Comparison of ENCODE assay signal across 24 cellular contexts in genomic region chr20:311603-312002, GRCh38. TPM values are rescaled to one million over a fixed set of nuclear protein-coding genes. Genes with fewer than 3 reads are reported as not detected.
DNase-seq lines count a peak whose midpoint lies in the region; ATAC-seq and TF ChIP-seq lines count a peak whose summit lies in the region.
"Had no signal": no experiment of that assay in that cellular context is flagged by ENCODE, and none has a peak within 500 bp of the region (broad histone marks: within the 10 kb centered on the region; RNA-seq: fewer than 3 reads in every experiment).

No MANE protein-coding gene starts in this region.

- POLR2A ChIA-PET in RWPE1 (lab: Yijun Ruan, JAX; ENCODE audit: low non-redundant PET), result no interaction called here

- H3K9me2 ChIP-seq in neural cell (ENCODE audit: insufficient read depth, low read length), result no peaks in the 10 kb centered on the region

- H3K27ac ChIP-seq in RWPE1 (peak overlapping the region; percentile 97), neural cell (ENCODE audit: low read length) (peak overlapping the region; percentile 31)
- H3K27ac ChIP-seq: neutrophil, psoas muscle had no signal

- H2AFZ ChIP-seq in neural cell (ENCODE audit: low read depth, low read length), result no peak overlapping the region

- no peaks in the 10 kb centered on the region for H3K36me3 Mint-ChIP-seq in endothelial cell (ENCODE audit: low read depth, unreplicated experiment)
- H3K36me3 Mint-ChIP-seq: activated CD8-positive, alpha-beta memory T cell treated with anti-CD3 and anti-CD28 coated beads, Interleukin-2, amount 10 ng/mL, durations not matched to agents 7 days and 5 days; activated naive CD8-positive, alpha-beta T cell treated with anti-CD3 and anti-CD28 coated beads, Interleukin-2, amount 10 ng/mL, durations not matched to agents 7 days and 5 days; CD4-positive, CD25-positive, alpha-beta regulatory T cell had no signal

- H3K36me3 ChIP-seq in neural cell (ENCODE audit: insufficient read depth, low read length), result no peaks in the 10 kb centered on the region
- H3K36me3 ChIP-seq: left ventricle myocardium inferior, MG63, neutrophil had no signal

- no peak overlapping the region for H3K4me3 ChIP-seq in neural cell (ENCODE audit: low read length)
- H3K4me3 ChIP-seq: K562, MG63 had no signal

- no peak for ATAC-seq in HG02571 (IDR thresholded peaks at IDR 0.05; ENCODE audit: unreplicated experiment)
- ATAC-seq: activated CD8-positive, alpha-beta memory T cell treated with anti-CD3 and anti-CD28 coated beads, Interleukin-2, amount 10 ng/mL, durations not matched to agents 7 days and 5 days; K562; psoas muscle had no signal

- TF ChIP-seq EP300 in neural cell (conservative IDR thresholded peaks at IDR 0.05; ENCODE audit: poor library complexity, severe bottlenecking), result no peak

- no peak for TF ChIP-seq RAD21 in neural cell (conservative IDR thresholded peaks at IDR 0.05)

- H3F3A ChIP-seq in neural cell (ENCODE audit: insufficient read depth, low read length, poor library complexity, severe bottlenecking), result peaks cover 20% of the 10 kb centered on the region

- no peaks in the 10 kb centered on the region for H3K27me3 ChIP-seq in neural cell (ENCODE audit: insufficient read depth, low read depth, low read length)
- H3K27me3 ChIP-seq: MG63, neutrophil, testis had no signal

- H3K9me3 ChIP-seq in neural cell (ENCODE audit: low read length), result no peaks in the 10 kb centered on the region
- H3K9me3 ChIP-seq: left ventricle myocardium inferior, MG63, neutrophil, psoas muscle, testis had no signal

- DNase-seq in RWPE1 (ENCODE audit: low spot score), result no peak
- no peak for DNase-seq in endothelial cell (ENCODE audit: low spot score)
- no peak for DNase-seq in stimulated activated CD8-positive, alpha-beta memory T cell treated with anti-CD3 and anti-CD28 coated beads, Interleukin-4, amount 100 ng/mL, for 48 hours
- DNase-seq: activated CD4-positive, alpha-beta T cell treated with anti-CD3 and anti-CD28 coated beads for 48 hours; activated CD8-positive, alpha-beta memory T cell treated with anti-CD3 and anti-CD28 coated beads, Interleukin-2, amount 10 ng/mL, durations not matched to agents 7 days and 5 days; activated naive CD8-positive, alpha-beta T cell treated with anti-CD3 and anti-CD28 coated beads, Interleukin-2, amount 10 ng/mL, durations not matched to agents 7 days and 5 days; CD4-positive, CD25-positive, alpha-beta regulatory T cell; cerebellar nuclear complex; foreskin fibroblast; H9; left ventricle myocardium inferior; MG63; midbrain; NCI-H2107; psoas muscle; testis had no signal

- no peak overlapping the region for H3K9ac ChIP-seq in neural cell (ENCODE audit: low read length)

- H3K9me3 Mint-ChIP-seq in endothelial cell (ENCODE audit: unreplicated experiment), result no peaks in the 10 kb centered on the region
- H3K9me3 Mint-ChIP-seq: activated naive CD8-positive, alpha-beta T cell treated with anti-CD3 and anti-CD28 coated beads, Interleukin-2, amount 10 ng/mL, durations not matched to agents 7 days and 5 days; H9 had no signal

- peak overlapping the region; percentile 20 for H3K4me3 Mint-ChIP-seq in endothelial cell (ENCODE audit: unreplicated experiment)
- H3K4me3 Mint-ChIP-seq: activated CD8-positive, alpha-beta memory T cell treated with anti-CD3 and anti-CD28 coated beads, Interleukin-2, amount 10 ng/mL, durations not matched to agents 7 days and 5 days; activated naive CD8-positive, alpha-beta T cell treated with anti-CD3 and anti-CD28 coated beads, Interleukin-2, amount 10 ng/mL, durations not matched to agents 7 days and 5 days; H9 had no signal

- TF ChIP-seq CTCF in RWPE1 (conservative IDR thresholded peaks at IDR 0.05; ENCODE audit: low read depth), result no peak
- no peak for TF ChIP-seq CTCF in endothelial cell (IDR thresholded peaks at IDR 0.05; ENCODE audit: unreplicated experiment)
- TF ChIP-seq CTCF in neural cell (IDR thresholded peaks at IDR 0.05; ENCODE audit: poor library complexity, severe bottlenecking), result no peak

- H3K4me2 ChIP-seq in neural cell (ENCODE audit: low read length), result no peak overlapping the region

- H3K4me1 Mint-ChIP-seq in endothelial cell (ENCODE audit: unreplicated experiment), result peaks cover 24% of the 10 kb centered on the region

- CTCF ChIA-PET in RWPE1 (lab: Yijun Ruan, JAX), result no interaction called here

- H3K27me3 Mint-ChIP-seq in endothelial cell (ENCODE audit: unreplicated experiment), result peaks cover 7% of the 10 kb centered on the region
- H3K27me3 Mint-ChIP-seq: activated CD8-positive, alpha-beta memory T cell treated with anti-CD3 and anti-CD28 coated beads, Interleukin-2, amount 10 ng/mL, durations not matched to agents 7 days and 5 days; activated naive CD8-positive, alpha-beta T cell treated with anti-CD3 and anti-CD28 coated beads, Interleukin-2, amount 10 ng/mL, durations not matched to agents 7 days and 5 days had no signal

- no peaks in the 10 kb centered on the region for H4K20me1 ChIP-seq in neural cell (ENCODE audit: insufficient read depth)

- peak overlapping the region; percentile 52 for H3K27ac Mint-ChIP-seq in endothelial cell (ENCODE audit: unreplicated experiment)
- H3K27ac Mint-ChIP-seq: activated CD8-positive, alpha-beta memory T cell treated with anti-CD3 and anti-CD28 coated beads, Interleukin-2, amount 10 ng/mL, durations not matched to agents 7 days and 5 days; activated naive CD8-positive, alpha-beta T cell treated with anti-CD3 and anti-CD28 coated beads, Interleukin-2, amount 10 ng/mL, durations not matched to agents 7 days and 5 days; CD4-positive, CD25-positive, alpha-beta regulatory T cell had no signal

- peaks cover 4% of the 10 kb centered on the region for H3K79me2 ChIP-seq in neural cell (replicated peaks; ENCODE audit: insufficient read depth, low read length)

TF ChIP-seq in neural cell, 6 proteins besides CTCF, POLR2A, EP300 and RAD21:
- TF ChIP-seq SMC3 (conservative IDR thresholded peaks at IDR 0.05; ENCODE audit: poor library complexity) (no peak), EZH2 (IDR thresholded peaks at IDR 0.05; ENCODE audit: borderline replicate concordance, insufficient read depth, low read length, poor library complexity, severe bottlenecking) (no peak), MXI1 (conservative IDR thresholded peaks at IDR 0.05; ENCODE audit: poor library complexity, severe bottlenecking) (no peak), POLR2AphosphoS5 (IDR thresholded peaks at IDR 0.05) (no peak), REST (IDR thresholded peaks at IDR 0.05; ENCODE audit: borderline replicate concordance) (no peak), TAF1 (IDR thresholded peaks at IDR 0.05; ENCODE audit: low read depth) (no peak)

RNA-seq across cellular contexts. Expression of gene SOX12, which starts 13.7 kb away (rescaled TPM):
- 64.7 TPM for total RNA-seq in endothelial cell (ENCODE audit: unreplicated experiment)
- polyA plus RNA-seq in neural cell, result 6.8 and 9.6 TPM in 2 replicates
- 12.5 and 13.4 TPM in 2 replicates for polyA minus RNA-seq in neural cell

RNA-seq across cellular contexts. Expression of gene ZCCHC3, which starts 14.2 kb away (rescaled TPM):
- total RNA-seq in endothelial cell (ENCODE audit: unreplicated experiment), result 40.0 TPM
- polyA plus RNA-seq in neural cell, result 15.5 and 19.5 TPM in 2 replicates
- 32.5 and 41.9 TPM in 2 replicates for polyA minus RNA-seq in neural cell

RNA-seq across cellular contexts. Expression of gene C20orf96, which starts 21.1 kb away (rescaled TPM):
- total RNA-seq in endothelial cell (ENCODE audit: unreplicated experiment), result 27.5 TPM
- 7.8 and 10.9 TPM in 2 replicates for polyA plus RNA-seq in neural cell
- polyA minus RNA-seq in neural cell, result 8.0 and 8.7 TPM in 2 replicates

RNA-seq across cellular contexts. Expression of gene NRSN2, which starts 35.3 kb away (rescaled TPM):
- 43.2 TPM for total RNA-seq in endothelial cell (ENCODE audit: unreplicated experiment)
- polyA plus RNA-seq in neural cell, result 19.6 and 43.1 TPM in 2 replicates
- 29.2 and 30.7 TPM in 2 replicates for polyA minus RNA-seq in neural cell

RNA-seq across cellular contexts. Expression of gene DEFB132, which starts 54.1 kb away (rescaled TPM):
- total RNA-seq in endothelial cell (ENCODE audit: unreplicated experiment), result not detected
- not detected in 2 replicates for polyA plus RNA-seq in neural cell
- polyA minus RNA-seq in neural cell, result not detected in 2 replicates
- total RNA-seq: activated CD8-positive, alpha-beta memory T cell treated with anti-CD3 and anti-CD28 coated beads, Interleukin-2, amount 10 ng/mL, durations not matched to agents 7 days and 5 days; activated naive CD8-positive, alpha-beta T cell treated with anti-CD3 and anti-CD28 coated beads, Interleukin-2, amount 10 ng/mL, durations not matched to agents 7 days and 5 days; CD4-positive, CD25-positive, alpha-beta regulatory T cell; epithelial cell of proximal tubule; G401; H9; K562; left ventricle myocardium inferior; NCI-H460; psoas muscle; T-helper 1 cell treated with Interleukin-12 subunit alpha and Interleukin-12 subunit beta and Interleukin-4 antibody, amounts not matched to agents 30 ng/mL and 1 ng/mL, for 36 hours; testis had no signal
- polyA plus RNA-seq: CD4-positive, CD25-positive, alpha-beta regulatory T cell; K562; psoas muscle had no signal
